Comparison of ENCODE assay signal across 11 cellular contexts in the genomic region with DNA sequence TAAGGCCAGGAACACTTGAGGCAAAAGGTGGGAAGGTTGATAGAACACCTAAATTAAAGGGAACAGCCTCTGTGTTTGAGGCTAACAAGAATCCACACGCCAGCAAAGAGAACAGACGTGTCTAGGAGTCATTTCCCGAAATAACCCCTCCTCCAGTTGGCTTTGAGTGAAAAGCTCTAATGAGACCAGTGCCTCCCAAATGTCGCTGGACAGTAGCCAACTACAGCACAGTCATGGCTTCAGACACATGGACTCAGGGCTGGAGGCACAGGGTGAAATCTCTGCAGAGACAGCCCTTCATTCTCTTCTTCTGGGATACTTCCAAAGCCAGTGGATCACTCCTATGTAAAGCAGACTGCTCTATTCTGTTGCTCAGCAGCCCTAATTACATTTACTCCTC. TPM values are rescaled to one million over a fixed set of nuclear protein-coding genes. Genes with fewer than 3 reads are reported as not detected.
DNase-seq lines count a peak whose midpoint lies in the region; ATAC-seq and TF ChIP-seq lines count a peak whose summit lies in the region.
"Had no signal": no experiment of that assay in that cellular context is flagged by ENCODE, and none has a peak within 500 bp of the region (broad histone marks: within the 10 kb centered on the region; RNA-seq: fewer than 3 reads in every experiment).

No MANE protein-coding gene starts in this region.

- H3K36me3 ChIP-seq in rectal smooth muscle tissue (ENCODE audit: control insufficient read depth, insufficient read depth, low read length): no peaks in the 10 kb centered on the region

- no peak overlapping the region for H3K4me3 ChIP-seq in rectal smooth muscle tissue (ENCODE audit: low read length)

- no peak overlapping the region for H3K9ac ChIP-seq in rectal smooth muscle tissue (ENCODE audit: low read length)
- H3K9ac ChIP-seq: parathyroid adenoma had no signal

- H3K27ac ChIP-seq in rectal smooth muscle tissue (ENCODE audit: low read depth, low read length): peak overlapping the region; percentile 18
- H3K27ac ChIP-seq: parathyroid adenoma had no signal

- no peaks in the 10 kb centered on the region for H3K27me3 ChIP-seq in rectal smooth muscle tissue (ENCODE audit: control insufficient read depth, insufficient read depth, low read length)

- DNase-seq in H4 (ENCODE audit: low spot score) (peak; percentile 37), globus pallidus (ENCODE audit: low spot score) (peak; percentile 65), mucosa of gallbladder (ENCODE audit: low spot score) (no peak)
- DNase-seq: GDM1, H9 had no signal

- H3K4me1 ChIP-seq in rectal smooth muscle tissue (ENCODE audit: control insufficient read depth, insufficient read depth, low read length): peaks cover 2% of the 10 kb centered on the region
- H3K4me1 ChIP-seq: parathyroid adenoma had no signal

- ATAC-seq in SK-N-SH treated with all-trans-retinoic acid at 6 μM for 48 hours: peak; percentile 70
- ATAC-seq in HG03175 (IDR thresholded peaks at IDR 0.05; ENCODE audit: unreplicated experiment): no peak
- ATAC-seq in GM21367 (IDR thresholded peaks at IDR 0.05; ENCODE audit: unreplicated experiment): no peak
- no peak for ATAC-seq in activated CD4-positive, CD25-positive, alpha-beta regulatory T cell treated with anti-CD3 and anti-CD28 coated beads, Interleukin-2, amount 50 U/mL, for 24 hours

TF ChIP-seq in SK-N-SH treated with all-trans-retinoic acid at 6 μM for 48 hours, 23 proteins besides CTCF, POLR2A, EP300 and RAD21:
- TF ChIP-seq ZNF70 (CRISPR knock-in tag; IDR thresholded peaks at IDR 0.05) (no peak), RARB (CRISPR knock-in tag; IDR thresholded peaks at IDR 0.05) (no peak), OSR1 (CRISPR knock-in tag; IDR thresholded peaks at IDR 0.05) (no peak), PPARA (CRISPR knock-in tag; IDR thresholded peaks at IDR 0.05; ENCODE audit: borderline replicate concordance) (no peak)

RNA-seq across cellular contexts. Expression of gene SOWAHC, which starts 49.6 kb away (rescaled TPM):
- total RNA-seq in H4 (2014; rRNA removed; shearing (Covaris generic)): 2.7 and 4.0 TPM in 2 replicates
- 19.4 TPM for total RNA-seq in mucosa of gallbladder

RNA-seq across cellular contexts. Expression of gene SEPTIN10, which starts 50.0 kb away (rescaled TPM):
- 34.1 and 44.4 TPM in 2 replicates for total RNA-seq in H4 (2014; rRNA removed; shearing (Covaris generic))
- total RNA-seq in mucosa of gallbladder: 63.1 TPM
